ENCODE assay signal across 9 cellular contexts in the genomic region with DNA sequence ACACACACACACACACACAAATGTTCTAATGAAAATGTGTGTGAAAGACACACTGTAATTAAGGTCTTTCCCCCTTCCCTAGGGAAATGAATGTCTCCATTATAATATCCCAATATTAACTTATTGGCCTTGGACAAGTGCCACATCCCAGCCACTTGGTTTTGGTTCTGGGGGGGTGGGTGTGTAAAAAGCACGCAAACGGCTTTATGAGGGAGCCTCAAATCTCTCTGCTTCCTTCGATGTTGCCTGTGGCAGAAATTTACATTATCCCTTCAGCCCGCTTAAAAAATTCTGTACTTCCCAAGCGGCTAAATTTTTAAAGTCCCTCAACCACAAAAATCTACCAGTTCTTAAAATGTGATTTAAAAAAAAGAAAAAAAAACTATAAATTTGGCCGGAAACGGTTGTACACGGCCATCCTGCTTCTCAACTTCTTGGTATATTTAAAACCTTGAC. TPM values are rescaled to one million over a fixed set of nuclear protein-coding genes. Genes with fewer than 3 reads are reported as not detected.
DNase-seq lines count a peak whose midpoint lies in the region; ATAC-seq and TF ChIP-seq lines count a peak whose summit lies in the region.
"Had no signal": no experiment of that assay in that cellular context is flagged by ENCODE, and none has a peak within 500 bp of the region (broad histone marks: within the 10 kb centered on the region; RNA-seq: fewer than 3 reads in every experiment).

No MANE protein-coding gene starts in this region.

- peak overlapping the region; percentile 39 to 61; a peak in 3 of 4 replicates for H3K4me3 ChIP-seq in DND-41 (ENCODE audit: low read depth in 1 of 2, low read length in 2 of 2)
- peak overlapping the region; percentile 47 for H3K4me3 ChIP-seq in effector memory CD4-positive, alpha-beta T cell (ENCODE audit: insufficient read depth, low read depth, low read length, poor library complexity, severe bottlenecking)

- DNase-seq in DND-41: peak; percentile 22
- DNase-seq in NCI-H774 (lab: John Stamatoyannopoulos, UW): peak; percentile 24
- no peak for DNase-seq in effector memory CD4-positive, alpha-beta T cell
- no peak for DNase-seq in osteocyte (ENCODE audit: extremely low spot score, unreplicated experiment)
- no peak for DNase-seq in SK-N-DZ (ENCODE audit: low spot score)
- no peak for DNase-seq in 8988T
- no peak for DNase-seq in retina

- no peaks in the 10 kb centered on the region for H3K36me3 ChIP-seq in DND-41 (ENCODE audit: insufficient read depth, low read length)
- H3K36me3 ChIP-seq in effector memory CD4-positive, alpha-beta T cell (ENCODE audit: control insufficient read depth, insufficient read depth, low read length): no peaks in the 10 kb centered on the region

- H3K9ac ChIP-seq in DND-41 (ENCODE audit: low read depth, low read length): peak overlapping the region; percentile 72

- ATAC-seq in DND-41 (ENCODE audit: insufficient read depth, low read depth): no peak
- ATAC-seq in HG02938 (IDR thresholded peaks at IDR 0.05; ENCODE audit: unreplicated experiment): no peak

- peak overlapping the region; percentile 100 for H3K27ac ChIP-seq in DND-41 (ENCODE audit: low read length)
- H3K27ac ChIP-seq in effector memory CD4-positive, alpha-beta T cell (ENCODE audit: insufficient read depth, low read length, poor library complexity, severe bottlenecking): peak overlapping the region; percentile 45

- peak overlapping the region; percentile 72 for H2AFZ ChIP-seq in DND-41 (ENCODE audit: low read depth, low read length)

- no peaks in the 10 kb centered on the region for H4K20me1 ChIP-seq in DND-41 (ENCODE audit: insufficient read depth, low read length)

- peaks cover 29% of the 10 kb centered on the region for H3K79me2 ChIP-seq in DND-41 (ENCODE audit: insufficient read depth, low read length)

- H3K4me2 ChIP-seq in DND-41 (ENCODE audit: insufficient read depth, low read length): peak overlapping the region; percentile 72

- TF ChIP-seq CTCF in DND-41 (IDR thresholded peaks at IDR 0.05; ENCODE audit: borderline replicate concordance, extremely low read depth, low read length, poor library complexity, severe bottlenecking) (no peak), osteocyte (IDR thresholded peaks at IDR 0.05) (no peak)

- no peaks in the 10 kb centered on the region for H3K9me3 ChIP-seq in DND-41 (ENCODE audit: insufficient read depth, low read length, severe bottlenecking)
- H3K9me3 ChIP-seq in effector memory CD4-positive, alpha-beta T cell (ENCODE audit: control insufficient read depth, low read length): no peaks in the 10 kb centered on the region

- peaks cover 43% of the 10 kb centered on the region for H3K4me1 Mint-ChIP-seq in osteocyte (ENCODE audit: unreplicated experiment)

- H3K4me3 Mint-ChIP-seq in osteocyte (ENCODE audit: unreplicated experiment): peak overlapping the region; percentile 93

- H3K36me3 Mint-ChIP-seq in osteocyte (ENCODE audit: unreplicated experiment): peaks cover 2% of the 10 kb centered on the region

- no peaks in the 10 kb centered on the region for H3K9me3 Mint-ChIP-seq in osteocyte (ENCODE audit: unreplicated experiment)

- H3K4me1 ChIP-seq in DND-41 (ENCODE audit: insufficient read depth, low read length): peaks cover 42% of the 10 kb centered on the region
- H3K4me1 ChIP-seq in effector memory CD4-positive, alpha-beta T cell (ENCODE audit: control insufficient read depth, insufficient read depth, low read length, poor library complexity, severe bottlenecking): peaks cover 12% of the 10 kb centered on the region

- H3K27me3 Mint-ChIP-seq in osteocyte (ENCODE audit: unreplicated experiment): no peaks in the 10 kb centered on the region

- H3K27ac Mint-ChIP-seq in osteocyte (ENCODE audit: unreplicated experiment): peak overlapping the region; percentile 98

- no peaks in the 10 kb centered on the region for H3K27me3 ChIP-seq in DND-41 (ENCODE audit: insufficient read depth, low read length, poor library complexity)
- no peaks in the 10 kb centered on the region for H3K27me3 ChIP-seq in effector memory CD4-positive, alpha-beta T cell (replicated peaks; ENCODE audit: control insufficient read depth, insufficient read depth, low read length, poor library complexity, severe bottlenecking)

RNA-seq across cellular contexts. Expression of a gene that starts 0.4 kb away (rescaled TPM):
- total RNA-seq in osteocyte: 11.4 and 12.4 TPM in 2 replicates
- 25.3 and 34.9 TPM in 2 replicates for polyA plus RNA-seq in SK-N-DZ (2014; cell fraction: cytosol; rRNA removed)
- polyA plus RNA-seq in SK-N-DZ (2014; cell fraction: nucleus; rRNA removed): 25.0 and 38.7 TPM in 2 replicates

RNA-seq across cellular contexts. Expression of a gene that starts 25.2 kb away (rescaled TPM):
- 144 and 147 TPM in 2 replicates for total RNA-seq in osteocyte
- 295 and 318 TPM in 2 replicates for polyA plus RNA-seq in SK-N-DZ (2014; cell fraction: cytosol; rRNA removed)
- polyA plus RNA-seq in SK-N-DZ (2014; cell fraction: nucleus; rRNA removed): 104 and 163 TPM in 2 replicates

RNA-seq across cellular contexts. Expression of a gene that starts 27.2 kb away (rescaled TPM):
- 111 and 115 TPM in 2 replicates for total RNA-seq in osteocyte
- 2.7 and 3.7 TPM in 2 replicates for polyA plus RNA-seq in SK-N-DZ (2014; cell fraction: cytosol; rRNA removed)
- 3.4 and 4.8 TPM in 2 replicates for polyA plus RNA-seq in SK-N-DZ (2014; cell fraction: nucleus; rRNA removed)

RNA-seq across cellular contexts. Expression of a gene that starts 32.5 kb away (rescaled TPM):
- total RNA-seq in osteocyte: not detected in 2 replicates
- not detected in 2 replicates for polyA plus RNA-seq in SK-N-DZ (2014; cell fraction: cytosol; rRNA removed)
- polyA plus RNA-seq in SK-N-DZ (2014; cell fraction: nucleus; rRNA removed): not detected in 2 replicates
- total RNA-seq: LHCN-M2 had no signal

RNA-seq across cellular contexts. Expression of a gene that starts 47.8 kb away (rescaled TPM):
- 13.3 and 13.7 TPM in 2 replicates for total RNA-seq in osteocyte
- 58.9 and 63.3 TPM in 2 replicates for polyA plus RNA-seq in SK-N-DZ (2014; cell fraction: cytosol; rRNA removed)
- polyA plus RNA-seq in SK-N-DZ (2014; cell fraction: nucleus; rRNA removed): 246 and 343 TPM in 2 replicates

Comparison
In these comparisons a context has a peak if more than half of its experiments do, and no peak if none do; other contexts are left out.
1. DNase-seq: peak in DND-41 (single experiment) and NCI-H774 (single experiment); none in effector memory CD4-positive, alpha-beta T cell (0 of 3), osteocyte (single experiment), SK-N-DZ (single experiment), 8988T (single experiment) and retina (single experiment).